ENCODE assay signal across 1 cellular context in the genomic region with DNA sequence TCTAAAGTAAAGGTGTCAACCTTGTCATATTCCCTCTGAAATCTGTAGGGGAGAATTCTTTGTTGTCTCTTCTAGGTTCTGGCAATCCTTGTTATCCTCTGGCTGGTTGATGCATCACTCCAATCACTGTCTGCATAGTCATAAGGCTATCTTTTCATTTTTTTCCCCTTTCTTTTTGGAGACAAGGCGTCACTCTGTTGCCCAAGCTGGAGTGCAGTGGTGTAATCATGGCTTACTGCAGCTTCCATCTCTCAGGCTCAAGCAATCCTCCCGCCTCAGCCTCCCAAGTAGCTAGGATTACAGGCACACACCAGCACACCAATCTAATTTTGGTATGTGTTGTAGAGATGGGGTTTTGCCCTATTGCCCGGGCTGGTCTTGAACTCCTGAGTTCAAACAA.
TF ChIP-seq lines count a peak whose summit lies in the region.

No MANE protein-coding gene starts in this region.

TF ChIP-seq in IMR-90, 13 proteins besides CTCF, POLR2A, EP300 and RAD21:
- TF ChIP-seq FOS (IDR thresholded peaks at IDR 0.05; ENCODE audit: low read depth, low read length) (no peak), NFE2L2 (IDR thresholded peaks at IDR 0.05; ENCODE audit: low read depth, low read length) (no peak), ELK1 (IDR thresholded peaks at IDR 0.05; ENCODE audit: borderline replicate concordance, low read depth, low read length) (no peak), RFX5 (IDR thresholded peaks at IDR 0.05; ENCODE audit: low read depth, low read length) (no peak), CEBPB (IDR thresholded peaks at IDR 0.05; ENCODE audit: low read depth, low read length) (no peak), BHLHE40 (IDR thresholded peaks at IDR 0.05; ENCODE audit: low read depth, low read length) (no peak), MAFK (IDR thresholded peaks at IDR 0.05; ENCODE audit: low read depth, low read length) (no peak), CHD1 (IDR thresholded peaks at IDR 0.05; ENCODE audit: low read depth, low read length) (no peak), RCOR1 (IDR thresholded peaks at IDR 0.05; ENCODE audit: insufficient replicate concordance, low read length) (no peak), SMC3 (IDR thresholded peaks at IDR 0.05; ENCODE audit: low read depth, low read length) (no peak), MAZ (IDR thresholded peaks at IDR 0.05; ENCODE audit: borderline replicate concordance, low read depth, low read length) (no peak), MXI1 (IDR thresholded peaks at IDR 0.05; ENCODE audit: borderline replicate concordance, low read depth, low read length) (no peak)
- TF ChIP-seq, protein P1, sequence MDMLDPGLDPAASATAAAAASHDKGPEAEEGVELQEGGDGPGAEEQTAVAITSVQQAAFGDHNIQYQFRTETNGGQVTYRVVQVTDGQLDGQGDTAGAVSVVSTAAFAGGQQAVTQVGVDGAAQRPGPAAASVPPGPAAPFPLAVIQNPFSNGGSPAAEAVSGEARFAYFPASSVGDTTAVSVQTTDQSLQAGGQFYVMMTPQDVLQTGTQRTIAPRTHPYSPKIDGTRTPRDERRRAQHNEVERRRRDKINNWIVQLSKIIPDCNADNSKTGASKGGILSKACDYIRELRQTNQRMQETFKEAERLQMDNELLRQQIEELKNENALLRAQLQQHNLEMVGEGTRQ (IDR thresholded peaks at IDR 0.05; ENCODE audit: low read depth, low read length) = no peak
